In genomic region chr9:67723185-67723584, GRCh38 we compare ENCODE assay signal across 8 cellular contexts.
DNase-seq lines count a peak whose midpoint lies in the region; ATAC-seq, FAIRE-seq and TF ChIP-seq lines count a peak whose summit lies in the region.
"Not testable (repeated sequence)": the region's sequence is repeated elsewhere in the genome, so short reads cannot be mapped to it uniquely, and the experiment has no call there.

No MANE protein-coding gene starts in this region.

- not testable (repeated sequence) for H3K27me3 Mint-ChIP-seq in CD8-positive, alpha-beta memory T cell; WTC11 (ENCODE audit: low read depth); activated naive CD8-positive, alpha-beta T cell treated with anti-CD3 and anti-CD28 coated beads for 36 hours

- TF ChIP-seq POLR2A in endothelial cell of umbilical vein (IDR thresholded peaks at IDR 0.05; ENCODE audit: low read depth, low read length); thyroid gland (IDR thresholded peaks at IDR 0.05): not testable (repeated sequence)

- peak overlapping the region; percentile 74 to 96 (median 89) for H3K4me3 Mint-ChIP-seq in CD8-positive, alpha-beta memory T cell
- H3K4me3 Mint-ChIP-seq in WTC11 = peak overlapping the region; percentile 70
- H3K4me3 Mint-ChIP-seq in activated naive CD8-positive, alpha-beta T cell treated with anti-CD3 and anti-CD28 coated beads for 36 hours = peak overlapping the region; percentile 74

- intact Hi-C loops in endothelial cell of umbilical vein (cut with micrococcal nuclease); left colon (cut with DNase I, micrococcal nuclease); thyroid gland (cut with DNase I): not testable (repeated sequence)

- DNase-seq in CD8-positive, alpha-beta memory T cell = peak in 4 of 5 donors; percentile 1 to 54 (median 38)
- DNase-seq in WTC11 (ENCODE audit: low spot score) (peak; percentile 13), left colon (peak; percentile 23 to 34), thyroid gland (peak; percentile 14 to 21)
- peak; percentile 30 for DNase-seq in activated naive CD8-positive, alpha-beta T cell treated with anti-CD3 and anti-CD28 coated beads for 36 hours
- DNase-seq in endothelial cell of umbilical vein (ENCODE audit: low read depth, low spot score) = not testable (repeated sequence)

- H3K9me3 ChIP-seq in CD8-positive, alpha-beta memory T cell (ENCODE audit: low read length); endothelial cell of umbilical vein (replicated peaks; ENCODE audit: control insufficient read depth, insufficient read depth, low read length); parathyroid adenoma (ENCODE audit: control insufficient read depth, low read length); thyroid gland: not testable (repeated sequence)

- H4K20me1 ChIP-seq in endothelial cell of umbilical vein (replicated peaks; ENCODE audit: control insufficient read depth, extremely low read depth, insufficient read depth, low read length) = not testable (repeated sequence)

- not testable (repeated sequence) for H3K9ac ChIP-seq in endothelial cell of umbilical vein (replicated peaks; ENCODE audit: extremely low read depth, insufficient read depth, low read length); parathyroid adenoma

- WGBS in thyroid gland, 2 donors = 0% methylated on average over 4 of the region's 15 CpGs; no CpG with 5 or more reads in 1 of the 2 donors

- H3K36me3 Mint-ChIP-seq in CD8-positive, alpha-beta memory T cell; WTC11; activated naive CD8-positive, alpha-beta T cell treated with anti-CD3 and anti-CD28 coated beads for 36 hours: not testable (repeated sequence)

- not testable (repeated sequence) for H3K27ac Mint-ChIP-seq in CD8-positive, alpha-beta memory T cell; WTC11; activated naive CD8-positive, alpha-beta T cell treated with anti-CD3 and anti-CD28 coated beads for 36 hours

- not testable (repeated sequence) for TF ChIP-seq CTCF in WTC11 (IDR thresholded peaks at IDR 0.05); endothelial cell of umbilical vein (IDR thresholded peaks at IDR 0.05; ENCODE audit: extremely low read depth in 1 of 2, insufficient read depth in 1 of 2, low read depth in 1 of 2, low read length in 2 of 2); parathyroid adenoma (IDR thresholded peaks at IDR 0.05); thyroid gland (IDR thresholded peaks at IDR 0.05)

- H3K9me1 ChIP-seq in endothelial cell of umbilical vein (replicated peaks; ENCODE audit: control insufficient read depth, extremely low read depth, insufficient read depth, low read length) = not testable (repeated sequence)

- BruUV-seq in endothelial cell of umbilical vein (replicated peaks; lab: Mats Ljungman, UMichigan) = TSS peak; percentile 6

- H3K4me2 ChIP-seq in endothelial cell of umbilical vein (ENCODE audit: insufficient read depth, low read length); parathyroid adenoma (ENCODE audit: low read length): not testable (repeated sequence)

- not testable (repeated sequence) for H3K36me3 ChIP-seq in CD8-positive, alpha-beta memory T cell (ENCODE audit: insufficient read depth, low read length); endothelial cell of umbilical vein (ENCODE audit: control insufficient read depth in 2 of 2, extremely low read depth in 1 of 2, insufficient read depth in 2 of 2, low read length in 2 of 2); parathyroid adenoma (ENCODE audit: control insufficient read depth, insufficient read depth, low read length); thyroid gland

- ATAC-seq in HG02623 (IDR thresholded peaks at IDR 0.05; ENCODE audit: unreplicated experiment) (peak; percentile 50), left colon (peak; percentile 50)
- ATAC-seq in WTC11 = not testable (repeated sequence)

- not testable (repeated sequence) for H3K27ac ChIP-seq in CD8-positive, alpha-beta memory T cell (ENCODE audit: low read depth, low read length); endothelial cell of umbilical vein (ENCODE audit: insufficient read depth, low read depth, low read length); parathyroid adenoma; thyroid gland

- POLR2A ChIA-PET in CD8-positive, alpha-beta memory T cell (lab: Charles Lee); WTC11 (lab: Charles Lee); endothelial cell of umbilical vein (lab: Charles Lee): not testable (repeated sequence)

- not testable (repeated sequence) for H3K79me2 ChIP-seq in endothelial cell of umbilical vein (ENCODE audit: control insufficient read depth, insufficient read depth, low read length); parathyroid adenoma

- FAIRE-seq in endothelial cell of umbilical vein (lab: Jason Lieb, UNC) = not testable (repeated sequence)

- dilution Hi-C loops in endothelial cell of umbilical vein (cut with MboI; ENCODE audit: extremely low pct_ligation_motif_present, low sequenced_read_pairs) = not testable (repeated sequence)

- H3K4me1 ChIP-seq in CD8-positive, alpha-beta memory T cell (ENCODE audit: insufficient read depth, low read length); endothelial cell of umbilical vein (ENCODE audit: control insufficient read depth, extremely low read depth, insufficient read depth, low read length); parathyroid adenoma; thyroid gland: not testable (repeated sequence)

- not testable (repeated sequence) for H3K4me3 ChIP-seq in CD8-positive, alpha-beta memory T cell (ENCODE audit: low read length); thyroid gland (replicated peaks in 1 of 3)
- H3K4me3 ChIP-seq in endothelial cell of umbilical vein (replicated peaks in 1 of 3; ENCODE audit: insufficient read depth in 1 of 3, low read depth in 1 of 3, low read length in 3 of 3) (peak overlapping the region in 1 of 3 experiments; percentile 32), parathyroid adenoma (ENCODE audit: low read depth, low read length) (peak overlapping the region; percentile 27)

- H3K27me3 ChIP-seq in CD8-positive, alpha-beta memory T cell (ENCODE audit: insufficient read depth, low read length, poor library complexity, severe bottlenecking); endothelial cell of umbilical vein (ENCODE audit: control insufficient read depth in 2 of 2, insufficient read depth in 2 of 2, low read length in 2 of 2); parathyroid adenoma (ENCODE audit: control insufficient read depth, insufficient read depth, low read length); thyroid gland: not testable (repeated sequence)

- CTCF ChIA-PET in CD8-positive, alpha-beta memory T cell (lab: Charles Lee); WTC11 (lab: Charles Lee); endothelial cell of umbilical vein (lab: Charles Lee): not testable (repeated sequence)

- not testable (repeated sequence) for H3K9me3 Mint-ChIP-seq in CD8-positive, alpha-beta memory T cell; WTC11; activated naive CD8-positive, alpha-beta T cell treated with anti-CD3 and anti-CD28 coated beads for 36 hours

- not testable (repeated sequence) for H3K4me1 Mint-ChIP-seq in CD8-positive, alpha-beta memory T cell; WTC11; activated naive CD8-positive, alpha-beta T cell treated with anti-CD3 and anti-CD28 coated beads for 36 hours

- H2AFZ ChIP-seq in endothelial cell of umbilical vein (ENCODE audit: low read depth, low read length); parathyroid adenoma: not testable (repeated sequence)
